In the genomic region with DNA sequence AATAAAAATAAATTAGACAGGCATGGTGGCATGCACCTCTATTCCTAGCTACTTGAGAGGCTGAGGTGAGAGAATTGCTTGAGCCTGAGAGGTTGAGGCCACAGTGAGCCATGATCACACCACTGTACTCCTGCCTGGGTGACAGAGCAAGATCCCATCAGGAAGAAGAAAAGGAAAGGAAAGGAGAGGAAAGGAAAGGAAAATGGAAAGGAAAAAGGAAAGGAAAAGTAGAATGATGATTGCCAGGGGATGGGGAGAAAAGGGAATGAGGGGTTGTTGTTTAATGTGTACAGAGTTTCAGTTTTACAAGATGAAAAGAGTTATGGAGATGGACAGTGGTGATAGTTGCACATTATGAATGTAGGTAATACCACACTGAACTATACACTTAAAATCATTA, we compare ENCODE assay signal across 6 cellular contexts. TPM values are rescaled to one million over a fixed set of nuclear protein-coding genes. Genes with fewer than 3 reads are reported as not detected.
"Had no signal": no experiment of that assay in that cellular context is flagged by ENCODE, and none has a peak within 500 bp of the region (broad histone marks: within the 10 kb centered on the region; RNA-seq: fewer than 3 reads in every experiment).

No MANE protein-coding gene starts in this region.

- H3K4me1 ChIP-seq: HAP-1 had no signal

- H3K27ac ChIP-seq: HL-60 had no signal

- H2AFZ ChIP-seq: GM23338 had no signal

- H3K9me3 ChIP-seq: HAP-1 had no signal

- H3K4me3 ChIP-seq: GM23338, HAP-1 had no signal

- H3K4me2 ChIP-seq: GM23338 had no signal

- H3K36me3 ChIP-seq: HAP-1 had no signal

- DNase-seq: H7, KG1 had no signal

- ATAC-seq: GM23338, HCT116 had no signal

RNA-seq across cellular contexts. Expression of gene IL6, which starts 44.2 kb away (rescaled TPM):
- total RNA-seq: GM23338 had no signal
